In genomic region chr10:102410427-102411073, GRCh38 we compare ENCODE assay signal across 9 cellular contexts. TPM values are rescaled to one million over a fixed set of nuclear protein-coding genes. Genes with fewer than 3 reads are reported as not detected.
DNase-seq lines count a peak whose midpoint lies in the region; ATAC-seq and TF ChIP-seq lines count a peak whose summit lies in the region.
"Had no signal": no experiment of that assay in that cellular context is flagged by ENCODE, and none has a peak within 500 bp of the region (broad histone marks: within the 10 kb centered on the region; RNA-seq: fewer than 3 reads in every experiment).

No MANE protein-coding gene starts in this region.

- ATAC-seq in naive B cell (ENCODE audit: low read depth in 2 of 2) (no peak), HG03159 (IDR thresholded peaks at IDR 0.05; ENCODE audit: unreplicated experiment) (no peak), HG03520 (IDR thresholded peaks at IDR 0.05; ENCODE audit: unreplicated experiment) (no peak)

- TF ChIP-seq CTCF in colonic mucosa (IDR thresholded peaks at IDR 0.05) (no peak), type B pancreatic cell (conservative IDR thresholded peaks at IDR 0.05) (no peak)

- DNase-seq in NCI-H2227 (lab: John Stamatoyannopoulos, UW; ENCODE audit: unreplicated experiment) (peak; percentile 48), NCI-H2227 treated with DMSO at 0.1 percent for 48 hours (lab: John Stamatoyannopoulos, UW) (no peak), colonic mucosa (no peak), naive B cell (no peak), type B pancreatic cell (ENCODE audit: extremely low spot score, unreplicated experiment) (peak; percentile 77), NCI-H446 treated with DMSO at 0.1 percent for 48 hours (lab: John Stamatoyannopoulos, UW) (no peak)

- H3K4me3 Mint-ChIP-seq in naive B cell (peak overlapping the region in 7 of 8 donors; percentile 49 to 89 (median 78)), type B pancreatic cell (peak overlapping the region; percentile 83)

- no peaks in the 10 kb centered on the region for H3K4me1 ChIP-seq in colonic mucosa

- H3K27ac Mint-ChIP-seq in naive B cell (no peak overlapping the region), type B pancreatic cell (peak overlapping the region; percentile 63)

- H3K36me3 ChIP-seq in colonic mucosa, result no peaks in the 10 kb centered on the region

- peak overlapping the region in 1 of 2 donors; percentile 35 for H3K9ac ChIP-seq in colonic mucosa (ENCODE audit: low read depth in 2 of 2, low read length in 2 of 2)

- H3K9me3 ChIP-seq in colonic mucosa, result no peaks in the 10 kb centered on the region

- H3K27me3 Mint-ChIP-seq in naive B cell, result peaks cover 51 to 79% (median 64%) of the 10 kb centered on the region in 3 donors
- H3K27me3 Mint-ChIP-seq in type B pancreatic cell, result peaks cover 82% of the 10 kb centered on the region

- peak overlapping the region; percentile 15 for H3K4me3 ChIP-seq in colonic mucosa

- H3K36me3 Mint-ChIP-seq in naive B cell (peaks cover 0 to 14% of the 10 kb centered on the region in 2 donors), type B pancreatic cell (peaks cover 4% of the 10 kb centered on the region)

- peaks cover 23% of the 10 kb centered on the region for H3K27me3 ChIP-seq in colonic mucosa

- peaks cover 27 to 48% (median 38%) of the 10 kb centered on the region in 3 donors for H3K4me1 Mint-ChIP-seq in naive B cell
- H3K4me1 Mint-ChIP-seq in type B pancreatic cell (ENCODE audit: unreplicated experiment), result peaks cover 18% of the 10 kb centered on the region

- H3K9me3 Mint-ChIP-seq in naive B cell, result peaks cover 0 to 2% (median 0%) of the 10 kb centered on the region in 7 donors
- no peaks in the 10 kb centered on the region for H3K9me3 Mint-ChIP-seq in type B pancreatic cell

- intact Hi-C loops in colonic mucosa (cut with DNase I), result no loop called here

- H3K27ac ChIP-seq in colonic mucosa, result no peak overlapping the region

RNA-seq across cellular contexts. Expression of gene PSD, which starts 8.0 kb away (rescaled TPM):
- total RNA-seq in colonic mucosa, result 10 to 100 TPM in 1 of 2 donors, 1 to 10 TPM in 1; 4.2 to 22.5 TPM
- 1 to 10 TPM in 4 of 6 donors, under 1 TPM in 2; 0.66 to 2.3 (median 1.5) TPM for polyA plus RNA-seq in naive B cell (ENCODE audit: low read depth in 6 of 6)
- total RNA-seq in type B pancreatic cell (ENCODE audit: low replicate concordance), result 7.8 and 9.3 TPM in 2 replicates
- total RNA-seq: M059J had no signal

RNA-seq across cellular contexts. Expression of gene FBXL15, which starts 10.1 kb away (rescaled TPM):
- total RNA-seq in colonic mucosa, result 10 to 100 TPM; 23.7 to 37.3 TPM
- 10 to 100 TPM; 15.9 to 24.9 (median 20.9) TPM for polyA plus RNA-seq in naive B cell (ENCODE audit: low read depth in 6 of 6)
- 14.8 and 19.0 TPM in 2 replicates for total RNA-seq in type B pancreatic cell (ENCODE audit: low replicate concordance)

RNA-seq across cellular contexts. Expression of gene NFKB2, which starts 15.0 kb away (rescaled TPM):
- 10 to 100 TPM; 29.3 to 44.5 TPM for total RNA-seq in colonic mucosa
- polyA plus RNA-seq in naive B cell (ENCODE audit: low read depth in 6 of 6), result 10 to 100 TPM; 24.2 to 49.4 (median 34.7) TPM
- 29.7 and 47.1 TPM in 2 replicates for total RNA-seq in type B pancreatic cell (ENCODE audit: low replicate concordance)

RNA-seq across cellular contexts. Expression of gene CUEDC2, which starts 21.8 kb away (rescaled TPM):
- total RNA-seq in colonic mucosa (10 to 100 TPM; 30.2 to 32.1 TPM), type B pancreatic cell (ENCODE audit: low replicate concordance) (44.5 and 86.1 TPM in 2 replicates)
- polyA plus RNA-seq in naive B cell (ENCODE audit: low read depth in 6 of 6), result 10 to 100 TPM; 50.3 to 82.3 (median 59.4) TPM

RNA-seq across cellular contexts. Expression of gene C10orf95, which starts 40.8 kb away (rescaled TPM):
- total RNA-seq in colonic mucosa (1 to 10 TPM; 2.8 to 4.8 TPM), type B pancreatic cell (ENCODE audit: low replicate concordance) (0.75 and 2.3 TPM in 2 replicates)
- 1 to 10 TPM in 3 of 6 donors, under 1 TPM in 3; 0.29 to 1.9 (median 0.99) TPM for polyA plus RNA-seq in naive B cell (ENCODE audit: low read depth in 6 of 6)
- total RNA-seq: M059J had no signal

Comparison
In these comparisons a context has a peak if more than half of its experiments do, and no peak if none do; other contexts are left out.
1. DNase-seq: peak in NCI-H2227 (single experiment) and type B pancreatic cell (single experiment); none in NCI-H2227 treated with DMSO at 0.1 percent for 48 hours (single experiment), colonic mucosa (single experiment), naive B cell (single experiment) and NCI-H446 treated with DMSO at 0.1 percent for 48 hours (single experiment).